ENCODE assay signal across 22 cellular contexts in the genomic region with DNA sequence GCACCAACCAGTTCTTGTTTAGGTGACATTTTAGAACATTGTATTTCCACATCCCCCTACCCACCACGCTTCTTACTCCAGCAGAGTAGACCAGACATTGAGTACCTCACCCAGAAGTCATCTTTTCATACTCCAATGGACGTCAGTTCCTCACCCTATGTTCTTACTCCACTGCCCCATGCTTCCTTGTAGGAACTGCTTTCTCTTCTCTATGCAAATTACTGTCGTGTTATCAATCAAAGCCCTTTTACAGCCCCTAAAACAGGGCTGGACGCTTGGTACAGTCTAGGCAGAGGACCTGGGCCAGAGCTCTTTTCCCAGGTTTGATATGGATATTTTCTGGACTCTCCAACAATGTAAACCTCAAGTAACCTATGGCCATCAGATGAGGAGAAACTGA. TPM values are rescaled to one million over a fixed set of nuclear protein-coding genes. Genes with fewer than 3 reads are reported as not detected.
DNase-seq lines count a peak whose midpoint lies in the region; ATAC-seq and TF ChIP-seq lines count a peak whose summit lies in the region.
"Had no signal": no experiment of that assay in that cellular context is flagged by ENCODE, and none has a peak within 500 bp of the region (broad histone marks: within the 10 kb centered on the region; RNA-seq: fewer than 3 reads in every experiment).

No MANE protein-coding gene starts in this region.

- H3K9me3 ChIP-seq in sigmoid colon = no peaks in the 10 kb centered on the region
- H3K9me3 ChIP-seq: SK-N-SH had no signal

- TF ChIP-seq POLR2A in sigmoid colon (IDR thresholded peaks at IDR 0.05) = no peak

- H3K27ac ChIP-seq in sigmoid colon = no peak overlapping the region
- H3K27ac ChIP-seq: BLaER1, HL-60, neural progenitor cell, parathyroid adenoma had no signal

- WGBS in sigmoid colon, 2 donors = 45 to 68% methylated on average over 4 of the region's 4 CpGs

- peaks cover 0 to 14% (median 0%) of the 10 kb centered on the region in 4 donors for H3K36me3 ChIP-seq in sigmoid colon
- H3K36me3 ChIP-seq: neural progenitor cell had no signal

- ATAC-seq in GM18867 (IDR thresholded peaks at IDR 0.05; ENCODE audit: unreplicated experiment) (peak; percentile 42), HG03354 (IDR thresholded peaks at IDR 0.05; ENCODE audit: poor library complexity, severe bottlenecking, unreplicated experiment) (peak; percentile 57)
- ATAC-seq: HCT116, right cardiac atrium had no signal

- no peak for TF ChIP-seq EP300 in sigmoid colon (IDR thresholded peaks at IDR 0.05)

- H3K4me1 ChIP-seq in sigmoid colon = peaks cover 0 to 35% (median 24%) of the 10 kb centered on the region in 4 donors
- H3K4me1 ChIP-seq: BLaER1, neural progenitor cell, parathyroid adenoma had no signal

- no peaks in the 10 kb centered on the region for H3K27me3 ChIP-seq in sigmoid colon
- H3K27me3 ChIP-seq: BLaER1, neural progenitor cell had no signal

- H3K4me3 ChIP-seq in GM08714 (ENCODE audit: low read length) = peak overlapping the region; percentile 23; the same call in 1 of the 2 replicates
- no peak overlapping the region for H3K4me3 ChIP-seq in sigmoid colon
- H3K4me3 ChIP-seq: BLaER1, neural progenitor cell had no signal

- TF ChIP-seq CTCF in sigmoid colon (IDR thresholded peaks at IDR 0.05) = no peak

- peak; percentile 11 for DNase-seq in germinal center (ENCODE audit: low spot score)
- no peak for DNase-seq in HCEC 1CT
- DNase-seq in T-helper 2 cell = no peak
- no peak for DNase-seq in sigmoid colon
- no peak for DNase-seq in MV-4-11 (lab: John Stamatoyannopoulos, UW)
- DNase-seq: activated CD4-positive, alpha-beta T cell treated with anti-CD3 and anti-CD28 coated beads, Interleukin-2, amount 50 U/mL, for 1 hour; activated CD8-positive, alpha-beta memory T cell treated with anti-CD3 and anti-CD28 coated beads, Interleukin-2, amount 50 U/mL, for 4 hours; activated naive CD8-positive, alpha-beta T cell treated with anti-CD3 and anti-CD28 coated beads, Interleukin-2, amount 10 ng/mL, durations not matched to agents 7 days and 5 days; hypothalamus; immature natural killer cell; NCI-H146; right cardiac atrium; SK-N-SH; stimulated activated CD4-positive, alpha-beta T cell treated with anti-CD3 and anti-CD28 coated beads, Interleukin-2, amount 100 ng/mL, for 48 hours had no signal

- intact Hi-C loops in sigmoid colon (cut with DNase I) = no loop called here

RNA-seq across cellular contexts. Expression of a gene that starts 58.2 kb away (rescaled TPM):
- 10 to 100 TPM; 69.5 to 91.3 (median 80.9) TPM for total RNA-seq in sigmoid colon
- 10 to 100 TPM; 20.3 to 36.1 (median 29.4) TPM for polyA plus RNA-seq in sigmoid colon
